ENCODE assay signal across 11 cellular contexts in genomic region chr18:3251963-3252277, GRCh38. TPM values are rescaled to one million over a fixed set of nuclear protein-coding genes. Genes with fewer than 3 reads are reported as not detected.
A peak's percentile ranks its signal among the peaks of the same experiment; 100 is the strongest.
DNase-seq lines count a peak whose midpoint lies in the region; ATAC-seq and TF ChIP-seq lines count a peak whose summit lies in the region.
"Had no signal": no experiment of that assay in that cellular context is flagged by ENCODE, and none has a peak within 500 bp of the region (broad histone marks: within the 10 kb centered on the region; RNA-seq: fewer than 3 reads in every experiment).

No MANE protein-coding gene starts in this region.

- H3K9me3 ChIP-seq in ascending aorta (no peaks in the 10 kb centered on the region), tibial artery (no peaks in the 10 kb centered on the region)
- H3K9me3 ChIP-seq: SJCRH30 had no signal

- H3K4me1 ChIP-seq in ascending aorta (peaks cover 1 to 46% of the 10 kb centered on the region in 2 donors), tibial artery (peaks cover 0 to 78% (median 39%) of the 10 kb centered on the region in 4 donors)

- peaks cover 68% of the 10 kb centered on the region for H3K36me3 Mint-ChIP-seq in activated naive CD4-positive, alpha-beta T cell treated with anti-CD3 and anti-CD28 coated beads, Interleukin-2, amount 10 ng/mL, durations not matched to agents 7 days and 5 days
- H3K36me3 Mint-ChIP-seq in immature natural killer cell: peaks cover 33 to 51% (median 49%) of the 10 kb centered on the region in 3 donors

- no peaks in the 10 kb centered on the region for H3K9me3 Mint-ChIP-seq in activated naive CD4-positive, alpha-beta T cell treated with anti-CD3 and anti-CD28 coated beads, Interleukin-2, amount 10 ng/mL, durations not matched to agents 7 days and 5 days
- H3K9me3 Mint-ChIP-seq in immature natural killer cell: no peaks in the 10 kb centered on the region

- H3K27ac Mint-ChIP-seq in activated naive CD4-positive, alpha-beta T cell treated with anti-CD3 and anti-CD28 coated beads, Interleukin-2, amount 10 ng/mL, durations not matched to agents 7 days and 5 days: peak overlapping the region; percentile 20
- H3K27ac Mint-ChIP-seq in immature natural killer cell: peak overlapping the region; percentile 79 to 99 (median 90)

- ATAC-seq in GM21528 (IDR thresholded peaks at IDR 0.05; ENCODE audit: low FRiP score, unreplicated experiment): no peak
- no peak for ATAC-seq in HG02938 (IDR thresholded peaks at IDR 0.05; ENCODE audit: unreplicated experiment)

- peaks cover 39 to 52% of the 10 kb centered on the region in 2 donors for H3K36me3 ChIP-seq in ascending aorta
- H3K36me3 ChIP-seq in tibial artery: peaks cover 40 to 41% (median 40%) of the 10 kb centered on the region in 3 donors

- H3K27me3 ChIP-seq in ascending aorta: no peaks in the 10 kb centered on the region
- H3K27me3 ChIP-seq in tibial artery: no peaks in the 10 kb centered on the region
- H3K27me3 ChIP-seq: SJCRH30 had no signal

- H3K27me3 Mint-ChIP-seq in activated naive CD4-positive, alpha-beta T cell treated with anti-CD3 and anti-CD28 coated beads, Interleukin-2, amount 10 ng/mL, durations not matched to agents 7 days and 5 days: peaks cover 7% of the 10 kb centered on the region
- peaks cover 9 to 23% (median 20%) of the 10 kb centered on the region in 3 donors for H3K27me3 Mint-ChIP-seq in immature natural killer cell (ENCODE audit: low read depth in 3 of 3)

- no peak for TF ChIP-seq CTCF in ascending aorta (IDR thresholded peaks at IDR 0.05)
- no peak for TF ChIP-seq CTCF in tibial artery (IDR thresholded peaks at IDR 0.05)

- intact Hi-C loops in ascending aorta (cut with DNase I) (no loop called here), tibial artery (cut with DNase I; ENCODE audit: low total_unique reads) (no loop called here)

- CTCF ChIA-PET in activated naive CD4-positive, alpha-beta T cell treated with anti-CD3 and anti-CD28 coated beads, Interleukin-2, amount 10 ng/mL, durations not matched to agents 7 days and 5 days (lab: Charles Lee): interaction anchor here (1.3 to 1.4 kb wide), 2 partner anchors 258 to 415 kb away, joined by 3 to 4 read pairs; no protein-coding TSS in a partner anchor

- peak overlapping the region; percentile 34 to 81 for H3K4me3 ChIP-seq in ascending aorta
- H3K4me3 ChIP-seq in tibial artery: peak overlapping the region; percentile 75 to 98
- H3K4me3 ChIP-seq: SJCRH30 had no signal

- no peak for DNase-seq in activated naive CD4-positive, alpha-beta T cell treated with anti-CD3 and anti-CD28 coated beads, Interleukin-2, amount 10 ng/mL, durations not matched to agents 7 days and 5 days
- DNase-seq in activated naive CD4-positive, alpha-beta T cell treated with Interleukin-2 at 50 U/mL for 16 hours: no peak
- no peak for DNase-seq in ascending aorta (ENCODE audit: low spot score in 2 of 2)
- no peak for DNase-seq in immature natural killer cell
- DNase-seq in tibial artery: no peak
- DNase-seq in cerebellar nuclear complex (lab: John Stamatoyannopoulos, UW): no peak
- DNase-seq: activated CD8-positive, alpha-beta memory T cell treated with anti-CD3 and anti-CD28 coated beads, Interleukin-2, amount 50 U/mL, for 4 hours; NCI-H2081; SJCRH30 had no signal

- peak overlapping the region; percentile 100 for H3K27ac ChIP-seq in ascending aorta
- H3K27ac ChIP-seq in tibial artery: peak overlapping the region; percentile 93 to 98
- H3K27ac ChIP-seq: SJCRH30 had no signal

- peaks cover 58% of the 10 kb centered on the region for H3K4me1 Mint-ChIP-seq in activated naive CD4-positive, alpha-beta T cell treated with anti-CD3 and anti-CD28 coated beads, Interleukin-2, amount 10 ng/mL, durations not matched to agents 7 days and 5 days
- peaks cover 67 to 87% of the 10 kb centered on the region in 2 donors for H3K4me1 Mint-ChIP-seq in immature natural killer cell

- peak overlapping the region; percentile 69 for H3K4me3 Mint-ChIP-seq in activated naive CD4-positive, alpha-beta T cell treated with anti-CD3 and anti-CD28 coated beads, Interleukin-2, amount 10 ng/mL, durations not matched to agents 7 days and 5 days
- peak overlapping the region; percentile 65 to 98 (median 80) for H3K4me3 Mint-ChIP-seq in immature natural killer cell

RNA-seq across cellular contexts. Expression of gene MYL12A, which starts 4.3 kb away (rescaled TPM):
- total RNA-seq in ascending aorta: 421 TPM
- 1,000 to 10,000 TPM; 2,810 to 4,711 (median 3,144) TPM for polyA plus RNA-seq in immature natural killer cell

RNA-seq across cellular contexts. Expression of gene MYL12B, which starts 10.0 kb away (rescaled TPM):
- 198 TPM for total RNA-seq in ascending aorta
- 1,000 to 10,000 TPM; 1,023 to 1,314 (median 1,183) TPM for polyA plus RNA-seq in immature natural killer cell

RNA-seq across cellular contexts. Expression of gene MYOM1, which starts 32.2 kb away (rescaled TPM):
- 7.8 TPM for total RNA-seq in ascending aorta
- polyA plus RNA-seq in immature natural killer cell: 1 to 10 TPM in 1 of 3 donors, under 1 TPM in 1, not detected in 1; 0.72 to 1.2 TPM
